23 cellular contexts compared by ENCODE assay signal in the genomic region with DNA sequence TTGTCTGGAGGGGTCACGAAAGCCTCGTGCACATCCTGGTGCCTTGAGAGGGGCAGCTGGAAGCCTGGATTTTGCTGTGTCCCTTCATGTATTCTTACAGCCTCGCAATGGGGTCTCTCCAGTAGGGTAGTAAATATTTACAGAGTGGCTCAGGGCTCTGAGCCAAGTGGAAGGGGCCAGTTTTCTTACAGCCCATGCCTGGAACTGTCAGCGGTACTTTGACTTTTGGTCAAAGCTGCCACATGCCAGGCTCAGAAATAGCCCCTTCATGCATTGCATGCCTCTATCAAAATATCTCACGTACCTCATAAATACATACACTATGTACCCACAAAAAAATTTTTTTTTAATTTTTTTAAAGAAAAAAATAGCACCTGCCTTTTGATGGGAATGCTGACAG.
DNase-seq lines count a peak whose midpoint lies in the region; ATAC-seq, FAIRE-seq and TF ChIP-seq lines count a peak whose summit lies in the region.
"Had no signal": no experiment of that assay in that cellular context is flagged by ENCODE, and none has a peak within 500 bp of the region (broad histone marks: within the 10 kb centered on the region; RNA-seq: fewer than 3 reads in every experiment).

No MANE protein-coding gene starts in this region.

- BruUV-seq in HepG2 (replicated peaks; lab: Mats Ljungman, UMichigan) = no TSS peak

- H3K4me3 ChIP-seq in HepG2 (replicated peaks in 1 of 3; ENCODE audit: insufficient read depth in 1 of 3, low read depth in 2 of 3, low read length in 3 of 3) (no peak overlapping the region), right lobe of liver (no peak overlapping the region), SU-DHL-6 (ENCODE audit: insufficient read depth, low read length, poor library complexity, severe bottlenecking) (no peak overlapping the region)
- H3K4me3 ChIP-seq: BLaER1 treated with 17β-estradiol and CSF1 and Interleukin-3, amounts not matched to agents 10 nM and 100 nM; HAP-1; K562; Peyer's patch; SJCRH30 had no signal

- CTCF ChIA-PET in HepG2 (lab: Yijun Ruan, JAX; ENCODE audit: low intra/inter-chr PET ratio, low total read pairs) = no interaction called here

- no peak for FAIRE-seq in HepG2 (lab: Jason Lieb, UNC)
- FAIRE-seq: A204.1, D721Med, K562 had no signal

- H3K9me2 ChIP-seq in SU-DHL-6 (replicated peaks; ENCODE audit: insufficient read depth, low read length) = no peaks in the 10 kb centered on the region

- H3K79me2 ChIP-seq in HepG2 (ENCODE audit: insufficient read depth, low read length) (no peaks in the 10 kb centered on the region), SU-DHL-6 (ENCODE audit: insufficient read depth, low read length) (peaks cover 99% of the 10 kb centered on the region)

- H3K27me3 Mint-ChIP-seq in stimulated activated naive B cell treated with anti-CD40 and anti-IgM and Interleukin-4, amounts not matched to agents 10 μg/mL and 1 μg/mL and 100 μg/mL, for 72 hours = no peaks in the 10 kb centered on the region
- H3K27me3 Mint-ChIP-seq: CD4-positive, alpha-beta T cell had no signal

- no peak overlapping the region for H3K4me3 Mint-ChIP-seq in stimulated activated naive B cell treated with anti-CD40 and anti-IgM and Interleukin-4, amounts not matched to agents 10 μg/mL and 1 μg/mL and 100 μg/mL, for 72 hours
- H3K4me3 Mint-ChIP-seq: CD4-positive, alpha-beta T cell; HFFc6 had no signal

- H4K20me1 ChIP-seq in HepG2 (ENCODE audit: insufficient read depth, low read length) = no peaks in the 10 kb centered on the region
- no peaks in the 10 kb centered on the region for H4K20me1 ChIP-seq in SU-DHL-6 (ENCODE audit: low read depth, low read length)
- H4K20me1 ChIP-seq: BLaER1 treated with 17β-estradiol and CSF1 and Interleukin-3, amounts not matched to agents 10 nM and 100 nM had no signal

- intact Hi-C loops in HepG2 (cut with micrococcal nuclease; ENCODE audit: unreplicated experiment) (no loop called here), right lobe of liver (cut with DNase I) (no loop called here)

- H3K4me1 Mint-ChIP-seq in stimulated activated naive B cell treated with anti-CD40 and anti-IgM and Interleukin-4, amounts not matched to agents 10 μg/mL and 1 μg/mL and 100 μg/mL, for 72 hours = peaks cover 31 to 54% of the 10 kb centered on the region in 2 donors

- TF ChIP-seq EP300 in HepG2 (IDR thresholded peaks at IDR 0.05; ENCODE audit: low read depth in 2 of 2, low read length in 2 of 2) = no peak
- TF ChIP-seq EP300 in HepG2 (CRISPR knock-in tag; IDR thresholded peaks at IDR 0.05; ENCODE audit: borderline replicate concordance) = no peak

- H3K36me3 ChIP-seq in HepG2 (replicated peaks in 1 of 2; ENCODE audit: control insufficient read depth in 1 of 2, insufficient read depth in 2 of 2, low read length in 2 of 2) = peaks cover 3 to 11% of the 10 kb centered on the region in 2 experiments; a peak in 4 of 5 replicates
- no peaks in the 10 kb centered on the region for H3K36me3 ChIP-seq in right lobe of liver
- peaks cover 4% of the 10 kb centered on the region; the same call in 1 of the 2 replicates for H3K36me3 ChIP-seq in SU-DHL-6 (ENCODE audit: low read length)
- H3K36me3 ChIP-seq: BLaER1 treated with 17β-estradiol and CSF1 and Interleukin-3, amounts not matched to agents 10 nM and 100 nM; HAP-1; Peyer's patch; SJCRH30 had no signal

- TF ChIP-seq CTCF in HepG2 (CRISPR knock-in tag; IDR thresholded peaks at IDR 0.05) (no peak), right lobe of liver (IDR thresholded peaks at IDR 0.05) (no peak), SU-DHL-6 (IDR thresholded peaks at IDR 0.05; ENCODE audit: insufficient read depth, low read length, poor library complexity, severe bottlenecking) (no peak)

- ATAC-seq in HepG2 (peak; percentile 61; the same call in 2 of the 3 replicates), right lobe of liver (no peak)
- no peak for ATAC-seq in stimulated activated naive B cell treated with anti-CD40 and anti-IgM and Interleukin-4, amounts not matched to agents 10 μg/mL and 1 μg/mL and 100 μg/mL, for 72 hours (replicated peaks)
- ATAC-seq: K562, SK-N-SH treated with all-trans-retinoic acid at 6 μM for 48 hours had no signal

- H3K27me3 ChIP-seq in HepG2 (ENCODE audit: control insufficient read depth in 1 of 2, insufficient read depth in 2 of 2, low read length in 2 of 2) (no peaks in the 10 kb centered on the region), right lobe of liver (no peaks in the 10 kb centered on the region), SU-DHL-6 (ENCODE audit: low read length) (no peaks in the 10 kb centered on the region)
- H3K27me3 ChIP-seq: BLaER1 treated with 17β-estradiol and CSF1 and Interleukin-3, amounts not matched to agents 10 nM and 100 nM; Peyer's patch; SJCRH30 had no signal

- 48% methylated on average over 5 of the region's 5 CpGs for WGBS in HepG2 (ENCODE audit: low lambda C conversion rate)
- WGBS in right lobe of liver (ENCODE audit: insufficient coverage, low coverage, low lambda C conversion rate, missing lambda C conversion rate) = 36% methylated on average over 5 of the region's 5 CpGs

- TF ChIP-seq POLR2A in HepG2 (IDR thresholded peaks at IDR 0.05; ENCODE audit: insufficient read depth in 1 of 2, low read depth in 2 of 2, low read length in 2 of 2) (no peak), right lobe of liver (IDR thresholded peaks at IDR 0.05) (no peak)

- H3K4me1 ChIP-seq in HepG2 (ENCODE audit: insufficient read depth, low read length) = peaks cover 17% of the 10 kb centered on the region
- no peaks in the 10 kb centered on the region for H3K4me1 ChIP-seq in right lobe of liver
- H3K4me1 ChIP-seq: BLaER1 treated with 17β-estradiol and CSF1 and Interleukin-3, amounts not matched to agents 10 nM and 100 nM; HAP-1; SJCRH30 had no signal

- H3K4me2 ChIP-seq in HepG2 (ENCODE audit: low read depth, low read length) = no peak overlapping the region
- H3K4me2 ChIP-seq in SU-DHL-6 (ENCODE audit: low read depth, low read length, poor library complexity, severe bottlenecking) = peak overlapping the region; percentile 47
- H3K4me2 ChIP-seq: BLaER1 treated with 17β-estradiol and CSF1 and Interleukin-3, amounts not matched to agents 10 nM and 100 nM had no signal

- H2AFZ ChIP-seq in HepG2 (ENCODE audit: low read length) (no peak overlapping the region), SU-DHL-6 (ENCODE audit: low read depth, low read length, severe bottlenecking) (no peak overlapping the region)

- DNase-seq in HepG2 (ENCODE audit: low spot score) = no peak
- DNase-seq in right lobe of liver = no peak
- DNase-seq in NCI-H69 (lab: John Stamatoyannopoulos, UW) = peak; percentile 61
- DNase-seq in stimulated activated naive B cell treated with anti-CD40 and anti-IgM and Interleukin-4, amounts not matched to agents 10 μg/mL and 1 μg/mL and 100 μg/mL, for 72 hours = no peak
- no peak for DNase-seq in T-helper 2 cell
- no peak for DNase-seq in occipital lobe (lab: John Stamatoyannopoulos, UW)
- no peak for DNase-seq in OCI-M2 (lab: John Stamatoyannopoulos, UW; ENCODE audit: unreplicated experiment)
- DNase-seq: CD4-positive, alpha-beta T cell; GOT3; HFFc6; MV-4-11; NCI-H2029; NCI-H510A; NCI-H774; Peyer's patch; SJCRH30 had no signal

- peaks cover 33 to 50% of the 10 kb centered on the region in 2 donors for H3K36me3 Mint-ChIP-seq in stimulated activated naive B cell treated with anti-CD40 and anti-IgM and Interleukin-4, amounts not matched to agents 10 μg/mL and 1 μg/mL and 100 μg/mL, for 72 hours

- no peak for TF ChIP-seq RAD21 in HepG2 (CRISPR knock-in tag; IDR thresholded peaks at IDR 0.05)

- H3K9ac ChIP-seq in HepG2 (ENCODE audit: insufficient read depth, low read depth, low read length) = no peak overlapping the region
- peak overlapping the region; percentile 46 for H3K9ac ChIP-seq in SU-DHL-6 (ENCODE audit: low read length)
- H3K9ac ChIP-seq: BLaER1 treated with 17β-estradiol and CSF1 and Interleukin-3, amounts not matched to agents 10 nM and 100 nM had no signal

- H3K9me3 ChIP-seq in HepG2 (ENCODE audit: low read length) (no peaks in the 10 kb centered on the region), right lobe of liver (no peaks in the 10 kb centered on the region), SU-DHL-6 (ENCODE audit: insufficient read depth, low read length) (no peaks in the 10 kb centered on the region)
- H3K9me3 ChIP-seq: BLaER1 treated with 17β-estradiol and CSF1 and Interleukin-3, amounts not matched to agents 10 nM and 100 nM; HAP-1; Peyer's patch; SJCRH30 had no signal

- no peaks in the 10 kb centered on the region for H3K9me3 Mint-ChIP-seq in stimulated activated naive B cell treated with anti-CD40 and anti-IgM and Interleukin-4, amounts not matched to agents 10 μg/mL and 1 μg/mL and 100 μg/mL, for 72 hours
- H3K9me3 Mint-ChIP-seq: HFFc6 had no signal

- in situ Hi-C loops in HepG2 (cut with HindIII; ENCODE audit: extremely low pct_ligation_motif_present, low pct_unique_long_range_greater_than_20kb) = no loop called here

- H3K27ac ChIP-seq in HepG2 (ENCODE audit: extremely low read length, insufficient read depth, low read length) (no peak overlapping the region), right lobe of liver (no peak overlapping the region), SU-DHL-6 (ENCODE audit: low read depth, low read length) (peak overlapping the region; percentile 86)
- H3K27ac ChIP-seq: BLaER1 treated with 17β-estradiol and CSF1 and Interleukin-3, amounts not matched to agents 10 nM and 100 nM; Peyer's patch; SJCRH30 had no signal

- H3F3A ChIP-seq in SU-DHL-6 (ENCODE audit: insufficient read depth) = peaks cover 62% of the 10 kb centered on the region

- POLR2A ChIA-PET in HepG2 (lab: Yijun Ruan, JAX) = no interaction called here

- H3K27ac Mint-ChIP-seq in stimulated activated naive B cell treated with anti-CD40 and anti-IgM and Interleukin-4, amounts not matched to agents 10 μg/mL and 1 μg/mL and 100 μg/mL, for 72 hours = peak overlapping the region; percentile 42
- H3K27ac Mint-ChIP-seq: CD4-positive, alpha-beta T cell; HFFc6 had no signal

TF ChIP-seq in HepG2, 621 proteins besides CTCF, POLR2A, EP300 and RAD21 (continues in another document):
- TF ChIP-seq SALL1 (CRISPR knock-in tag; IDR thresholded peaks at IDR 0.05) (0 out of 2 replicates have a peak, but pooled peaks have one; percentile 24), MLLT10 (CRISPR knock-in tag; IDR thresholded peaks at IDR 0.05) (no peak), SIN3A (IDR thresholded peaks at IDR 0.05; ENCODE audit: borderline replicate concordance, low read depth, low read length) (peak; percentile 75; the same call in 1 of the 2 replicates), MXI1 (IDR thresholded peaks at IDR 0.05; ENCODE audit: borderline replicate concordance, low read depth, low read length) (peak; percentile 92)
